ENCODE assay signal across 12 cellular contexts in the genomic region with DNA sequence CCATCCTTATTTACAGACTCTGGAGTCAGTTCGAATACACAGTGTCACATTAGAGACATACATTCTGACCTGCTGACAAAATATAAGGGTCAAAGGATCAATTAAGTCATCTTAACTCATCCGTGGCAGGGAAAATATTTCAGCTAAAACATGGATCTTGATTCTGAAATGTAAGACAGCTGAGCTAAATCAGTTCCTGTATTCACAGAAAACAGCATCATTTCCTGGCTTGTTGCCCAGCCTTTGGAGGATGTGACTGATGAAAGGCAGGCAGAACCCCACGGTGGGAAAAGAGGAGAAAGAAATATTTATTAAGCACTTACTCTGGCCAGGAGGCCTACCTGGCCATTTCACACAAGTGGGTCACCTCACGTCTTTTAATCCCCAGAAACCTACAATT.
DNase-seq lines count a peak whose midpoint lies in the region; ATAC-seq and TF ChIP-seq lines count a peak whose summit lies in the region.
"Had no signal": no experiment of that assay in that cellular context is flagged by ENCODE, and none has a peak within 500 bp of the region (broad histone marks: within the 10 kb centered on the region; RNA-seq: fewer than 3 reads in every experiment).

No MANE protein-coding gene starts in this region.

- POLR2A ChIA-PET in activated CD4-positive, alpha-beta memory T cell treated with anti-CD3 and anti-CD28 coated beads for 36 hours (lab: Charles Lee), result no interaction called here

- in situ Hi-C loops in astrocyte of the spinal cord (cut with HindIII; ENCODE audit: low sequenced_read_pairs), result no loop called here

- no peak overlapping the region for H3K4me3 ChIP-seq in astrocyte of the spinal cord (ENCODE audit: low read depth, low read length)

- H3K4me1 Mint-ChIP-seq in activated CD4-positive, alpha-beta memory T cell treated with anti-CD3 and anti-CD28 coated beads for 36 hours (ENCODE audit: low read depth), result no peaks in the 10 kb centered on the region

- no peak overlapping the region for H3K27ac Mint-ChIP-seq in activated CD4-positive, alpha-beta memory T cell treated with anti-CD3 and anti-CD28 coated beads for 36 hours

- H3K4me3 Mint-ChIP-seq in activated CD4-positive, alpha-beta memory T cell treated with anti-CD3 and anti-CD28 coated beads for 36 hours, result no peak overlapping the region

- ATAC-seq in HG02970 (IDR thresholded peaks at IDR 0.05; ENCODE audit: low FRiP score, unreplicated experiment), result no peak
- no peak for ATAC-seq in GM21825 (IDR thresholded peaks at IDR 0.05; ENCODE audit: unreplicated experiment)

- TF ChIP-seq CTCF in astrocyte of the spinal cord (IDR thresholded peaks at IDR 0.05; ENCODE audit: low read depth, low read length), result no peak

- peak; percentile 75 for DNase-seq in EH (ENCODE audit: low read depth)
- DNase-seq in NCI-H2029 treated with DMSO at 0.1 percent for 48 hours (lab: John Stamatoyannopoulos, UW), result peak; percentile 37
- DNase-seq in astrocyte of the spinal cord (ENCODE audit: low read depth, low spot score), result peak; percentile 74
- peak; percentile 79 for DNase-seq in myocyte (ENCODE audit: low read depth)
- DNase-seq in HuH-7.5 (ENCODE audit: low spot score), result no peak
- no peak for DNase-seq in activated CD4-positive, alpha-beta memory T cell treated with anti-CD3 and anti-CD28 coated beads for 36 hours
- DNase-seq: activated T-cell treated with anti-CD3 and anti-CD28 coated beads for 4 hours; NK-92 treated with Interleukin-12 subunit alpha and Interleukin-12 subunit beta, amount 100 ng/mL, for 24 hours; occipital lobe; stimulated activated naive CD4-positive, alpha-beta T cell treated with Interleukin-2 at 50 U/mL for 16 hours had no signal

- CTCF ChIA-PET in activated CD4-positive, alpha-beta memory T cell treated with anti-CD3 and anti-CD28 coated beads for 36 hours (lab: Charles Lee), result no interaction called here

- H3K27me3 Mint-ChIP-seq in activated CD4-positive, alpha-beta memory T cell treated with anti-CD3 and anti-CD28 coated beads for 36 hours, result peaks cover 10% of the 10 kb centered on the region

- H3K36me3 Mint-ChIP-seq in activated CD4-positive, alpha-beta memory T cell treated with anti-CD3 and anti-CD28 coated beads for 36 hours, result no peaks in the 10 kb centered on the region

- H3K9me3 Mint-ChIP-seq in activated CD4-positive, alpha-beta memory T cell treated with anti-CD3 and anti-CD28 coated beads for 36 hours, result no peaks in the 10 kb centered on the region

- intact Hi-C loops in activated CD4-positive, alpha-beta memory T cell treated with anti-CD3 and anti-CD28 coated beads for 36 hours (cut with micrococcal nuclease), result no loop called here

Comparison
In these comparisons a context has a peak if more than half of its experiments do, and no peak if none do; other contexts are left out.
1. DNase-seq: peak in EH (single experiment), NCI-H2029 treated with DMSO at 0.1 percent for 48 hours (single experiment), astrocyte of the spinal cord (single experiment) and myocyte (single experiment); none in HuH-7.5 (single experiment) and activated CD4-positive, alpha-beta memory T cell treated with anti-CD3 and anti-CD28 coated beads for 36 hours (single experiment).